ENCODE assay signal across 14 cellular contexts in the genomic region with DNA sequence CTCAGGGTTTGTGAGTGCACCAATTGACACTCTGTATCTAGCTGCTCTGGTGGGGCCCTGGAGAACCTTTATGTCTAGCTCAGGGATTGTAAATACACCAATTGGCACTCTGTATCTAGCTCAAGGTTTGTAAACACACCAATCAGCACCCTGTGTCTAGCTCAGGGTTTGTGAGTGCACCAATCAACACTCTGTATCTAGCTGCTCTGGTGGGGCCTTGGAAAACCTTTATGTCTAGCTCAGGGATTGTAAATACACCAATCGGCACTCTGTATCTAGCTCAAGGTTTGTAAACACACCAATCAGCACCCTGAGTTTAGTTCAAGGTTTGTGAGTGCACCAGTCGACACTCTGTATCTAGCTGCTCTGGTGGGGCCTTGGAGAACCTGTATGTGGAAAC. TPM values are rescaled to one million over a fixed set of nuclear protein-coding genes. Genes with fewer than 3 reads are reported as not detected.
"Had no signal": no experiment of that assay in that cellular context is flagged by ENCODE, and none has a peak within 500 bp of the region (broad histone marks: within the 10 kb centered on the region; RNA-seq: fewer than 3 reads in every experiment).

No MANE protein-coding gene starts in this region.

RNA-seq across cellular contexts. Expression of gene KBTBD13, which starts 0.9 kb away (rescaled TPM):
- total RNA-seq: activated CD4-positive, alpha-beta memory T cell treated with anti-CD3 and anti-CD28 coated beads, Interleukin-2, amount 10 ng/mL, durations not matched to agents 7 days and 5 days; activated CD4-positive, alpha-beta T cell treated with anti-CD3 and anti-CD28 coated beads, Interleukin-2, amount 10 ng/mL, durations not matched to agents 7 days and 5 days; activated naive CD4-positive, alpha-beta T cell treated with anti-CD3 and anti-CD28 coated beads, Interleukin-2, amount 50 U/mL, for 72 hours; activated naive CD8-positive, alpha-beta T cell treated with anti-CD3 and anti-CD28 coated beads, Interleukin-2, amount 10 ng/mL, durations not matched to agents 7 days and 5 days; activated T-cell treated with anti-CD3 and anti-CD28 coated beads, Interleukin-2, amount 50 U/mL, for 72 hours; astrocyte; colonic mucosa; dermis microvascular lymphatic vessel endothelial cell; endothelial cell of umbilical vein; esophagus squamous epithelium; fibroblast of lung; fibroblast of villous mesenchyme; T-helper 1 cell treated with Interleukin-12 subunit alpha and Interleukin-12 subunit beta and Interleukin-4 antibody, amounts not matched to agents 30 ng/mL and 1 ng/mL, for 36 hours had no signal
- polyA plus RNA-seq: endothelial cell of umbilical vein, esophagus had no signal

RNA-seq across cellular contexts. Expression of gene RASL12, which starts 7.8 kb away (rescaled TPM):
- total RNA-seq: activated CD4-positive, alpha-beta memory T cell treated with anti-CD3 and anti-CD28 coated beads, Interleukin-2, amount 10 ng/mL, durations not matched to agents 7 days and 5 days; activated CD4-positive, alpha-beta T cell treated with anti-CD3 and anti-CD28 coated beads, Interleukin-2, amount 10 ng/mL, durations not matched to agents 7 days and 5 days; activated naive CD4-positive, alpha-beta T cell treated with anti-CD3 and anti-CD28 coated beads, Interleukin-2, amount 50 U/mL, for 72 hours; activated naive CD8-positive, alpha-beta T cell treated with anti-CD3 and anti-CD28 coated beads, Interleukin-2, amount 10 ng/mL, durations not matched to agents 7 days and 5 days; activated T-cell treated with anti-CD3 and anti-CD28 coated beads, Interleukin-2, amount 50 U/mL, for 72 hours; dermis microvascular lymphatic vessel endothelial cell; endothelial cell of umbilical vein; T-helper 1 cell treated with Interleukin-12 subunit alpha and Interleukin-12 subunit beta and Interleukin-4 antibody, amounts not matched to agents 30 ng/mL and 1 ng/mL, for 36 hours had no signal
- polyA plus RNA-seq: endothelial cell of umbilical vein had no signal

RNA-seq across cellular contexts. Expression of gene SLC51B, which starts 30.4 kb away (rescaled TPM):
- total RNA-seq: activated CD4-positive, alpha-beta memory T cell treated with anti-CD3 and anti-CD28 coated beads, Interleukin-2, amount 10 ng/mL, durations not matched to agents 7 days and 5 days; activated CD4-positive, alpha-beta T cell treated with anti-CD3 and anti-CD28 coated beads, Interleukin-2, amount 10 ng/mL, durations not matched to agents 7 days and 5 days; activated naive CD4-positive, alpha-beta T cell treated with anti-CD3 and anti-CD28 coated beads, Interleukin-2, amount 50 U/mL, for 72 hours; activated naive CD8-positive, alpha-beta T cell treated with anti-CD3 and anti-CD28 coated beads, Interleukin-2, amount 10 ng/mL, durations not matched to agents 7 days and 5 days; activated T-cell treated with anti-CD3 and anti-CD28 coated beads, Interleukin-2, amount 50 U/mL, for 72 hours; astrocyte; dermis microvascular lymphatic vessel endothelial cell; endothelial cell of umbilical vein; esophagus squamous epithelium; fibroblast of villous mesenchyme; T-helper 1 cell treated with Interleukin-12 subunit alpha and Interleukin-12 subunit beta and Interleukin-4 antibody, amounts not matched to agents 30 ng/mL and 1 ng/mL, for 36 hours had no signal
- polyA plus RNA-seq: endothelial cell of umbilical vein had no signal
